Comparison of ENCODE assay signal across 8 cellular contexts in the genomic region with DNA sequence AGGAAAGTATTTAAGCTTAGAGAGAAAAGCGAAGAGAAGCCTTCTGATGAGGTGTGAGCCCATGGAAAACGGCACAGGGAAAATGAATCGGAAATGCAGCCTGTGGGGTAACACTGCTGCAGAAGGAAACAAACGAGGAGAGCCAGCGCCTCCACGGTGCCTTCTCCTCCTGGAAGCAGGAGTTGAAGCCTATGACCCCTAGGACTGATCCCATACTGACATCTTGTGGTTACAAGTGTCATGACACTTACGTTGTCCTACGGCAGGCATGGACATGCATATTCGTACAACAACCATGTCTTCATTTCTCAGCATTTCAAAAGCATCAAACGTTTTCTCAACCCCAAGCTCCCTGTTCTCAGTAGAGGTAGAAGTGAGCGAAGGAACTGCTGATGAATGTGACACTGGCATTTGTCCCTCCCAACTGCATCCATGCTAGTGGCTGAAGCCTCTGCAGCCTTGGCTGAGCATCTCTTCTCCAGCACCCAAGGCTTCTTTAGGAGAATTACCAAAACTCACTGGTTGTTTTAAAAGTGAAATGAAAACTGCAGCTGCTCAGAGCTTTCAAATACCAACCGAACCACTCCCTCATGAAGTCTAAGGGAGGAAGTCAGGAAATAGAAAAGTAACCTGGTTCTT.
DNase-seq lines count a peak whose midpoint lies in the region; ATAC-seq and TF ChIP-seq lines count a peak whose summit lies in the region.

No MANE protein-coding gene starts in this region.

- H3K36me3 Mint-ChIP-seq in HFFc6 (ENCODE audit: low read depth) = peaks cover 12% of the 10 kb centered on the region

- H3K36me3 ChIP-seq in SU-DHL-6 (ENCODE audit: low read length) = no peaks in the 10 kb centered on the region
- H3K36me3 ChIP-seq in kidney epithelial cell (ENCODE audit: control insufficient read depth, insufficient read depth, low read length) = no peaks in the 10 kb centered on the region

- peak overlapping the region; percentile 26 for H3K4me3 Mint-ChIP-seq in HFFc6

- no peaks in the 10 kb centered on the region for H3K9me3 ChIP-seq in SU-DHL-6 (ENCODE audit: insufficient read depth, low read length)

- no peaks in the 10 kb centered on the region for H3K9me2 ChIP-seq in SU-DHL-6 (replicated peaks; ENCODE audit: insufficient read depth, low read length)

- H3F3A ChIP-seq in SU-DHL-6 (ENCODE audit: insufficient read depth) = no peaks in the 10 kb centered on the region

- H3K27me3 ChIP-seq in SU-DHL-6 (ENCODE audit: low read length) (no peaks in the 10 kb centered on the region), kidney epithelial cell (ENCODE audit: control insufficient read depth, insufficient read depth, low read length) (no peaks in the 10 kb centered on the region)

- no peak overlapping the region for H3K9ac ChIP-seq in SU-DHL-6 (ENCODE audit: low read length)

- no peak overlapping the region for H2AFZ ChIP-seq in SU-DHL-6 (ENCODE audit: low read depth, low read length, severe bottlenecking)

- no peak overlapping the region for H3K4me3 ChIP-seq in SU-DHL-6 (ENCODE audit: insufficient read depth, low read length, poor library complexity, severe bottlenecking)
- H3K4me3 ChIP-seq in kidney epithelial cell (ENCODE audit: low read depth, low read length) = no peak overlapping the region

- peak; percentile 61 to 69 for ATAC-seq in activated CD4-positive, CD25-positive, alpha-beta regulatory T cell treated with anti-CD3 and anti-CD28 coated beads, Interleukin-2, amount 50 U/mL, for 24 hours

- H3K9me3 Mint-ChIP-seq in HFFc6 = no peaks in the 10 kb centered on the region

- no peak overlapping the region for H3K27ac ChIP-seq in SU-DHL-6 (ENCODE audit: low read depth, low read length)

- H3K27ac Mint-ChIP-seq in HFFc6 = peak overlapping the region; percentile 84

- no peaks in the 10 kb centered on the region; the same call in 1 of the 2 replicates for H3K27me3 Mint-ChIP-seq in HFFc6 (ENCODE audit: insufficient read depth)

- H4K20me1 ChIP-seq in SU-DHL-6 (ENCODE audit: low read depth, low read length) = no peaks in the 10 kb centered on the region

- TF ChIP-seq CTCF in HFFc6 (IDR thresholded peaks at IDR 0.05) (peak; percentile 91), SU-DHL-6 (IDR thresholded peaks at IDR 0.05; ENCODE audit: insufficient read depth, low read length, poor library complexity, severe bottlenecking) (peak; percentile 70), kidney epithelial cell (IDR thresholded peaks at IDR 0.05; ENCODE audit: insufficient read depth, low read length, poor library complexity, severe bottlenecking) (peak; percentile 84)

- DNase-seq in activated CD4-positive, CD25-positive, alpha-beta regulatory T cell treated with anti-CD3 and anti-CD28 coated beads, Interleukin-2, amount 50 U/mL, for 72 hours = no peak
- peak; percentile 73 for DNase-seq in HFFc6
- peak; percentile 51 for DNase-seq in NCI-H1417 treated with DMSO at 0.1 percent for 48 hours (lab: John Stamatoyannopoulos, UW)
- peak; percentile 40 for DNase-seq in central memory CD4-positive, alpha-beta T cell
- DNase-seq in kidney epithelial cell (ENCODE audit: low read depth) = peak; percentile 49
- DNase-seq in stimulated activated CD4-positive, alpha-beta T cell treated with anti-CD3 and anti-CD28 coated beads, Interleukin-2, amount 100 ng/mL, for 48 hours = peak; percentile 16 to 21

- H3K79me2 ChIP-seq in SU-DHL-6 (ENCODE audit: insufficient read depth, low read length) = no peaks in the 10 kb centered on the region

- H3K4me1 Mint-ChIP-seq in HFFc6 (ENCODE audit: low read depth) = peaks cover 69% of the 10 kb centered on the region

- H3K4me2 ChIP-seq in SU-DHL-6 (ENCODE audit: low read depth, low read length, poor library complexity, severe bottlenecking) = no peak overlapping the region
